Comparison of ENCODE assay signal across 19 cellular contexts in genomic region chr11:18575361-18575760, GRCh38. TPM values are rescaled to one million over a fixed set of nuclear protein-coding genes. Genes with fewer than 3 reads are reported as not detected.
"Had no signal": no experiment of that assay in that cellular context is flagged by ENCODE, and none has a peak within 500 bp of the region (broad histone marks: within the 10 kb centered on the region; RNA-seq: fewer than 3 reads in every experiment).

No MANE protein-coding gene starts in this region.

- H3K27me3 ChIP-seq: foreskin keratinocyte, left lung, upper lobe of right lung had no signal

- H3K9me3 ChIP-seq: left lung, prostate gland, upper lobe of right lung had no signal

- DNase-seq: activated CD4-positive, alpha-beta T cell treated with anti-CD3 and anti-CD28 coated beads, Interleukin-2, amount 10 ng/mL, durations not matched to agents 7 days and 5 days; activated CD8-positive, alpha-beta memory T cell treated with anti-CD3 and anti-CD28 coated beads, Interleukin-2, amount 50 U/mL, for 48 hours; activated naive CD4-positive, alpha-beta T cell treated with anti-CD3 and anti-CD28 coated beads for 36 hours; activated T-cell treated with anti-CD3 and anti-CD28 coated beads, Interleukin-2, amount 50 U/mL, for 4 hours; amygdala; cerebellar nuclear complex; cortex of kidney; effector CD4-positive, alpha-beta T cell; foreskin keratinocyte; immature natural killer cell; left lung; naive thymus-derived CD4-positive, alpha-beta T cell; stimulated activated CD4-positive, alpha-beta T cell treated with anti-CD3 and anti-CD28 coated beads, Interleukin-4, amount 100 ng/mL, for 1 hour; stimulated activated naive CD8-positive, alpha-beta T cell treated with anti-CD3 and anti-CD28 coated beads, Interleukin-15, Interleukin-2, amounts not matched to agents 100 U/mL and 50 U/mL, for 24 hours; upper lobe of right lung had no signal

- H3K4me3 Mint-ChIP-seq: activated CD4-positive, alpha-beta T cell treated with anti-CD3 and anti-CD28 coated beads, Interleukin-2, amount 10 ng/mL, durations not matched to agents 7 days and 5 days; activated naive CD4-positive, alpha-beta T cell treated with anti-CD3 and anti-CD28 coated beads for 36 hours; activated T-cell treated with anti-CD3 and anti-CD28 coated beads, Interleukin-2, amount 50 U/mL, for 4 hours; immature natural killer cell had no signal

- H3K27ac Mint-ChIP-seq: activated CD4-positive, alpha-beta T cell treated with anti-CD3 and anti-CD28 coated beads, Interleukin-2, amount 10 ng/mL, durations not matched to agents 7 days and 5 days; activated naive CD4-positive, alpha-beta T cell treated with anti-CD3 and anti-CD28 coated beads for 36 hours had no signal

- ATAC-seq: activated T-cell treated with anti-CD3 and anti-CD28 coated beads, Interleukin-2, amount 50 U/mL, for 4 hours; foreskin keratinocyte; left lung; naive thymus-derived CD4-positive, alpha-beta T cell; stimulated activated naive CD8-positive, alpha-beta T cell treated with anti-CD3 and anti-CD28 coated beads, Interleukin-15, Interleukin-2, amounts not matched to agents 100 U/mL and 50 U/mL, for 24 hours; upper lobe of right lung had no signal

- H3K36me3 ChIP-seq: prostate gland had no signal

- FAIRE-seq: bronchial epithelial cell had no signal

- H3K27ac ChIP-seq: foreskin keratinocyte, left lung, upper lobe of right lung had no signal

- H3K4me1 ChIP-seq: foreskin keratinocyte, left lung, prostate gland, upper lobe of right lung had no signal

- H3K4me3 ChIP-seq: left lung, lung, prostate gland, upper lobe of right lung had no signal

- H3K27me3 Mint-ChIP-seq: activated CD4-positive, alpha-beta T cell treated with anti-CD3 and anti-CD28 coated beads, Interleukin-2, amount 10 ng/mL, durations not matched to agents 7 days and 5 days; naive thymus-derived CD4-positive, alpha-beta T cell had no signal

- H3K9me3 Mint-ChIP-seq: activated CD4-positive, alpha-beta T cell treated with anti-CD3 and anti-CD28 coated beads, Interleukin-2, amount 10 ng/mL, durations not matched to agents 7 days and 5 days; activated naive CD4-positive, alpha-beta T cell treated with anti-CD3 and anti-CD28 coated beads for 36 hours; activated T-cell treated with anti-CD3 and anti-CD28 coated beads, Interleukin-2, amount 50 U/mL, for 4 hours; immature natural killer cell; naive thymus-derived CD4-positive, alpha-beta T cell had no signal

RNA-seq across cellular contexts. Expression of gene MISFA, which starts 24.2 kb away (rescaled TPM):
- total RNA-seq: glomerular endothelial cell had no signal
